In genomic region chr22:30802202-30803166, GRCh38 we compare ENCODE assay signal across 8 cellular contexts.
DNase-seq lines count a peak whose midpoint lies in the region; ATAC-seq and TF ChIP-seq lines count a peak whose summit lies in the region.

No MANE protein-coding gene starts in this region.

- peaks cover 2% of the 10 kb centered on the region for H3K4me1 ChIP-seq in right cardiac atrium (ENCODE audit: control insufficient read depth, insufficient read depth, low read length)
- peaks cover 5% of the 10 kb centered on the region for H3K4me1 ChIP-seq in prostate gland (replicated peaks)
- H3K4me1 ChIP-seq in aorta (ENCODE audit: control insufficient read depth in 1 of 2, insufficient read depth in 2 of 2, low read length in 2 of 2), result no peaks in the 10 kb centered on the region

- no peaks in the 10 kb centered on the region for H3K27me3 ChIP-seq in MG63
- no peaks in the 10 kb centered on the region for H3K27me3 ChIP-seq in right cardiac atrium (ENCODE audit: control insufficient read depth, insufficient read depth)
- no peaks in the 10 kb centered on the region for H3K27me3 ChIP-seq in prostate gland (replicated peaks; ENCODE audit: insufficient read depth)
- no peaks in the 10 kb centered on the region for H3K27me3 ChIP-seq in aorta (ENCODE audit: control insufficient read depth in 1 of 2, insufficient read depth in 2 of 2, low read length in 1 of 2)

- ATAC-seq in right cardiac atrium (peak; percentile 99 to 100), aorta (ENCODE audit: low FRiP score) (peak; percentile 99), HG03025 (IDR thresholded peaks at IDR 0.05; ENCODE audit: low FRiP score, unreplicated experiment) (no peak)

- H3K27ac ChIP-seq in right cardiac atrium (ENCODE audit: low read length) (no peak overlapping the region), prostate gland (no peak overlapping the region), aorta (ENCODE audit: low read depth in 1 of 2, low read length in 2 of 2) (no peak overlapping the region)

- TF ChIP-seq POLR2A in prostate gland (IDR thresholded peaks at IDR 0.05), result peak; percentile 45

- in situ Hi-C loops in GM13976 (cut with MboI; ENCODE audit: low sequenced_read_pairs, unreplicated experiment), result no loop called here

- H3K36me3 ChIP-seq in MG63 (peaks cover 3% of the 10 kb centered on the region; the same call in 1 of the 2 replicates), prostate gland (no peaks in the 10 kb centered on the region), aorta (ENCODE audit: control insufficient read depth in 1 of 2, insufficient read depth in 2 of 2, low read length in 1 of 2) (no peaks in the 10 kb centered on the region)

- intact Hi-C loops in right cardiac atrium (cut with DNase I), result no loop called here
- intact Hi-C loops in prostate gland (cut with DNase I), result no loop called here
- intact Hi-C loops in aorta (cut with DNase I), result no loop called here

- 2% methylated on average over 85 of the region's 85 CpGs for WGBS in right cardiac atrium
- WGBS in prostate gland, result 2% methylated on average over 75 of the region's 85 CpGs
- 2% methylated on average over 56 to 85 of the region's 85 CpGs for WGBS in aorta, 2 donors

- TF ChIP-seq CTCF in GM13976 (IDR thresholded peaks at IDR 0.05; ENCODE audit: borderline replicate concordance, control extremely low read depth, extremely low read depth, insufficient read depth, missing control alignments) (no peak), prostate gland (IDR thresholded peaks at IDR 0.05) (peak in 3 of 4 experiments; percentile 15 to 78 (median 65))

- H3K4me3 ChIP-seq in MG63, result peak overlapping the region; percentile 34
- H3K4me3 ChIP-seq in right cardiac atrium (ENCODE audit: low read length), result no peak overlapping the region
- H3K4me3 ChIP-seq in prostate gland, result peak overlapping the region in 1 of 2 donors; percentile 32
- H3K4me3 ChIP-seq in aorta (ENCODE audit: low read length in 2 of 2), result no peak overlapping the region

- H3K9me3 ChIP-seq in MG63 (no peaks in the 10 kb centered on the region), right cardiac atrium (ENCODE audit: control insufficient read depth, low read length) (no peaks in the 10 kb centered on the region), prostate gland (no peaks in the 10 kb centered on the region), aorta (ENCODE audit: control insufficient read depth, low read length) (no peaks in the 10 kb centered on the region)

- DNase-seq in GM13976 (ENCODE audit: low spot score) (peak; percentile 85), MG63 (peak; percentile 90), T-helper 9 cell (peak; percentile 20), astrocyte of the hippocampus (ENCODE audit: low read depth, low spot score) (peak; percentile 99), right cardiac atrium (peak; percentile 89 to 96 (median 95)), prostate gland (ENCODE audit: low spot score) (peak; percentile 77), aorta (peak; percentile 89 to 95)

Comparison
In these comparisons a context has a peak if more than half of its experiments do, and no peak if none do; other contexts are left out.
1. DNase-seq: peak in every context shown above with its lines; median percentile 99 in astrocyte of the hippocampus; 95 in right cardiac atrium; 92 in aorta; 90 in MG63; 85 in GM13976; 77 in prostate gland; 20 in T-helper 9 cell.